ENCODE assay signal across 8 cellular contexts in the genomic region with DNA sequence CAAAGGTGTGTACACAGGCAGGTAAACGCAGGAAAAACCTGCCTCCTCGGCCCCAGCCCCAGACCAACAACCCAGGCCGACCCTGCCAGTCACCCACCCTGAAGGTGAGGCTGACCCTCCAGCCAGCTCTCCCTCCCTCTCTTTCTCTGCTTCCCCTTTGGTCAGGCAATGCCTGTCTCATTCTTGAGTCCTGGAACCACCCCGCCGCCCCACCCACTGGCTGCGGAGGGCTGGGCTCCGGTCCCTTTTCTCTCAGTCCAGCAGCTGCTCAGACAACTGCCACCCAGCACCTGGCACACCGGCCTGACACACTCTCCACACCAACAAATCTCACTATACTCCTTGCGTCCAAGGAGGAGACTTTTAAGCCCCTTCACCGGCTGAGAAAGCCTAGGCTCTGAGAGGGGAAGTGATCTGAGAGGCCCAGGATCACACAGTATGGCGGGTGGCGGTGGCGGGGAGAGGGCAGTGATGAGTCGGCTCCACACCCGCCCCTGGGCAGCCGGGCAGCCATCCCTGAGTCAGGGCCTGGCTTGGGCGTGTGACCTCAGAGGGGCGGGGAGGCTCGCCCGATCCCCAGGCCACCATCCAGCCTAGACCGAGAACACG. TPM values are rescaled to one million over a fixed set of nuclear protein-coding genes. Genes with fewer than 3 reads are reported as not detected.
DNase-seq lines count a peak whose midpoint lies in the region; ATAC-seq and TF ChIP-seq lines count a peak whose summit lies in the region.

No MANE protein-coding gene starts in this region.

- no peaks in the 10 kb centered on the region for H3K27me3 ChIP-seq in dorsolateral prefrontal cortex
- H3K27me3 ChIP-seq in liver (ENCODE audit: control insufficient read depth in 4 of 4, insufficient read depth in 4 of 4, low read length in 3 of 4), result no peaks in the 10 kb centered on the region

- H3K36me3 Mint-ChIP-seq in activated CD4-positive, alpha-beta T cell treated with anti-CD3 and anti-CD28 coated beads, Interleukin-2, amount 10 ng/mL, durations not matched to agents 7 days and 5 days (ENCODE audit: low read depth), result peaks cover 11% of the 10 kb centered on the region

- TF ChIP-seq CTCF in dorsolateral prefrontal cortex (IDR thresholded peaks at IDR 0.05 in 54 of 56, conservative IDR thresholded peaks at IDR 0.05 in 2 of 56; ENCODE audit: low read depth in 1 of 56, partially characterized antibody in 56 of 56) (peak in 4 of 56 donors; percentile 2 to 19 (median 6)), liver (IDR thresholded peaks at IDR 0.05; ENCODE audit: low read depth, low read length, missing input control) (no peak)

- intact Hi-C loops in dorsolateral prefrontal cortex (cut with DNase I), result loop anchor here in 1 of 2 donors (5.0 kb wide), 1 partner anchor 36 kb away; no protein-coding TSS in a partner anchor

- H3K4me1 ChIP-seq in liver (ENCODE audit: control insufficient read depth in 4 of 4, insufficient read depth in 4 of 4, low read length in 3 of 4), result peaks cover 24 to 53% (median 33%) of the 10 kb centered on the region in 4 donors

- H3K27ac Mint-ChIP-seq in activated CD4-positive, alpha-beta T cell treated with anti-CD3 and anti-CD28 coated beads, Interleukin-2, amount 10 ng/mL, durations not matched to agents 7 days and 5 days, result peak overlapping the region; percentile 93

- H3K9me3 ChIP-seq in liver (ENCODE audit: control insufficient read depth in 4 of 4, low read length in 3 of 4), result no peaks in the 10 kb centered on the region

- POLR2A ChIA-PET in activated CD4-positive, alpha-beta T cell treated with anti-CD3 and anti-CD28 coated beads, Interleukin-2, amount 10 ng/mL, durations not matched to agents 7 days and 5 days (lab: Charles Lee), result no interaction called here

- no peaks in the 10 kb centered on the region for H3K9me3 Mint-ChIP-seq in activated CD4-positive, alpha-beta T cell treated with anti-CD3 and anti-CD28 coated beads, Interleukin-2, amount 10 ng/mL, durations not matched to agents 7 days and 5 days

- CTCF ChIA-PET in activated CD4-positive, alpha-beta T cell treated with anti-CD3 and anti-CD28 coated beads, Interleukin-2, amount 10 ng/mL, durations not matched to agents 7 days and 5 days (lab: Charles Lee), result no interaction called here

- WGBS in liver, result under 1% methylated on average over 22 of the region's 22 CpGs

- DNase-seq in CD1c-positive myeloid dendritic cell (ENCODE audit: extremely low spot score) (peak; percentile 93), NCI-H1105 treated with DMSO at 0.1 percent for 48 hours (lab: John Stamatoyannopoulos, UW) (peak; percentile 51), dorsolateral prefrontal cortex (peak in 9 of 10 donors; percentile 52 to 85 (median 69))
- DNase-seq in activated CD4-positive, alpha-beta T cell treated with anti-CD3 and anti-CD28 coated beads, Interleukin-2, amount 10 ng/mL, durations not matched to agents 7 days and 5 days, result peak; percentile 57
- DNase-seq in stimulated activated CD4-positive, alpha-beta T cell treated with anti-CD3 and anti-CD28 coated beads, TNF-alpha, amount 100 ng/mL, for 24 hours (ENCODE audit: low read depth in 3 of 3), result peak; percentile 16 to 54 (median 23)

- H3K36me3 ChIP-seq in liver (ENCODE audit: control insufficient read depth in 4 of 4, insufficient read depth in 3 of 4, low read depth in 1 of 4, low read length in 3 of 4), result peaks cover 3 to 18% (median 16%) of the 10 kb centered on the region in 4 donors

- peak overlapping the region; percentile 66 to 72 for H3K9ac ChIP-seq in liver (ENCODE audit: low read depth in 1 of 2, low read length in 2 of 2)

- H3K4me3 ChIP-seq in dorsolateral prefrontal cortex (peak overlapping the region; percentile 71 to 100 (median 98)), liver (ENCODE audit: low read depth in 1 of 3, low read length in 3 of 3) (peak overlapping the region; percentile 83 to 92 (median 88))

- H3K4me1 Mint-ChIP-seq in activated CD4-positive, alpha-beta T cell treated with anti-CD3 and anti-CD28 coated beads, Interleukin-2, amount 10 ng/mL, durations not matched to agents 7 days and 5 days, result peaks cover 45% of the 10 kb centered on the region

- H3K27ac ChIP-seq in dorsolateral prefrontal cortex (peak overlapping the region in 58 of 59 donors; percentile 61 to 98 (median 92)), liver (ENCODE audit: low read depth in 1 of 2, low read length in 2 of 2) (peak overlapping the region; percentile 88 to 89)

- peak overlapping the region; percentile 98 for H3K4me3 Mint-ChIP-seq in activated CD4-positive, alpha-beta T cell treated with anti-CD3 and anti-CD28 coated beads, Interleukin-2, amount 10 ng/mL, durations not matched to agents 7 days and 5 days

- no peaks in the 10 kb centered on the region for H3K27me3 Mint-ChIP-seq in activated CD4-positive, alpha-beta T cell treated with anti-CD3 and anti-CD28 coated beads, Interleukin-2, amount 10 ng/mL, durations not matched to agents 7 days and 5 days

- no peak for TF ChIP-seq RAD21 in liver (IDR thresholded peaks at IDR 0.05)

- peak; percentile 30 for ATAC-seq in GM21529 (IDR thresholded peaks at IDR 0.05; ENCODE audit: unreplicated experiment)
- ATAC-seq in GM21786 (IDR thresholded peaks at IDR 0.05; ENCODE audit: unreplicated experiment), result no peak

TF ChIP-seq in liver, 16 proteins besides CTCF, POLR2A, EP300 and RAD21:
- TF ChIP-seq SP1 (IDR thresholded peaks at IDR 0.05), result no peak
- no peak for TF ChIP-seq ZBTB33 (IDR thresholded peaks at IDR 0.05)
- no peak for TF ChIP-seq GABPA (IDR thresholded peaks at IDR 0.05 in 1 of 2, conservative IDR thresholded peaks at IDR 0.05 in 1 of 2)
- peak; percentile 86 for TF ChIP-seq YY1 (IDR thresholded peaks at IDR 0.05)
- TF ChIP-seq HNF4G (IDR thresholded peaks at IDR 0.05), result no peak
- TF ChIP-seq, protein P1, sequence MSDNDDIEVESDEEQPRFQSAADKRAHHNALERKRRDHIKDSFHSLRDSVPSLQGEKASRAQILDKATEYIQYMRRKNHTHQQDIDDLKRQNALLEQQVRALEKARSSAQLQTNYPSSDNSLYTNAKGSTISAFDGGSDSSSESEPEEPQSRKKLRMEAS (IDR thresholded peaks at IDR 0.05), result no peak
- no peak for TF ChIP-seq JUND (IDR thresholded peaks at IDR 0.05)

RNA-seq across cellular contexts. Expression of gene FLII, which starts 0.7 kb away (rescaled TPM):
- 100 to 1,000 TPM; 323 to 328 TPM for total RNA-seq in activated CD4-positive, alpha-beta T cell treated with anti-CD3 and anti-CD28 coated beads, Interleukin-2, amount 10 ng/mL, durations not matched to agents 7 days and 5 days
- total RNA-seq in dorsolateral prefrontal cortex (100 to 1,000 TPM in 118 of 120 experiments, 10 to 100 TPM in 2; 86.1 to 217 (median 147) TPM), liver (10 to 100 TPM; 73.4 to 90.9 TPM)
- polyA plus RNA-seq in liver, result 10 to 100 TPM; 49.3 to 79.3 TPM

RNA-seq across cellular contexts. Expression of gene MIEF2, which starts 2.6 kb away (rescaled TPM):
- 1 to 10 TPM; 6.8 to 8.5 TPM for total RNA-seq in activated CD4-positive, alpha-beta T cell treated with anti-CD3 and anti-CD28 coated beads, Interleukin-2, amount 10 ng/mL, durations not matched to agents 7 days and 5 days
- total RNA-seq in dorsolateral prefrontal cortex (10 to 100 TPM; 12.6 to 31.3 (median 19.8) TPM), liver (10 to 100 TPM in 1 of 2 donors, 1 to 10 TPM in 1; 7.4 to 11.1 TPM)
- 1 to 10 TPM; 4.1 to 5.8 TPM for polyA plus RNA-seq in liver

RNA-seq across cellular contexts. Expression of gene LLGL1, which starts 32.4 kb away (rescaled TPM):
- 10 to 100 TPM; 24.7 to 24.9 TPM for total RNA-seq in activated CD4-positive, alpha-beta T cell treated with anti-CD3 and anti-CD28 coated beads, Interleukin-2, amount 10 ng/mL, durations not matched to agents 7 days and 5 days
- total RNA-seq in dorsolateral prefrontal cortex, result 100 to 1,000 TPM in 8 of 120 experiments, 10 to 100 TPM in 112; 30.0 to 174 (median 53.4) TPM
- total RNA-seq in liver, result 10 to 100 TPM in 1 of 2 donors, 1 to 10 TPM in 1; 3.4 to 12.0 TPM
- 1 to 10 TPM in 1 of 2 donors, under 1 TPM in 1; 0.39 to 2.2 TPM for polyA plus RNA-seq in liver

RNA-seq across cellular contexts. Expression of gene TOP3A, which starts 56.9 kb away (rescaled TPM):
- 10 to 100 TPM; 57.6 to 62.8 TPM for total RNA-seq in activated CD4-positive, alpha-beta T cell treated with anti-CD3 and anti-CD28 coated beads, Interleukin-2, amount 10 ng/mL, durations not matched to agents 7 days and 5 days
- total RNA-seq in dorsolateral prefrontal cortex (10 to 100 TPM; 30.1 to 65.0 (median 46.2) TPM), liver (10 to 100 TPM; 18.3 to 37.5 TPM)
- 10 to 100 TPM in 1 of 2 donors, 1 to 10 TPM in 1; 6.6 to 10.2 TPM for polyA plus RNA-seq in liver

RNA-seq across cellular contexts. Expression of gene SMCR8, which starts 57.2 kb away (rescaled TPM):
- total RNA-seq in activated CD4-positive, alpha-beta T cell treated with anti-CD3 and anti-CD28 coated beads, Interleukin-2, amount 10 ng/mL, durations not matched to agents 7 days and 5 days, result 10 to 100 TPM; 25.0 to 25.8 TPM
- total RNA-seq in dorsolateral prefrontal cortex (10 to 100 TPM; 13.6 to 22.3 (median 18.4) TPM), liver (1 to 10 TPM; 9.0 to 9.7 TPM)
- polyA plus RNA-seq in liver, result 1 to 10 TPM in 1 of 2 donors, under 1 TPM in 1; 0.76 to 3.2 TPM

Comparison
In these comparisons a context has a peak if more than half of its experiments do, and no peak if none do; other contexts are left out.
1. DNase-seq: peak in every context shown above with its lines; median percentile 93 in CD1c-positive myeloid dendritic cell; 69 in dorsolateral prefrontal cortex; 57 in activated CD4-positive, alpha-beta T cell treated with anti-CD3 and anti-CD28 coated beads, Interleukin-2, amount 10 ng/mL, durations not matched to agents 7 days and 5 days; 51 in NCI-H1105 treated with DMSO at 0.1 percent for 48 hours; 23 in stimulated activated CD4-positive, alpha-beta T cell treated with anti-CD3 and anti-CD28 coated beads, TNF-alpha, amount 100 ng/mL, for 24 hours.